In the genomic region with DNA sequence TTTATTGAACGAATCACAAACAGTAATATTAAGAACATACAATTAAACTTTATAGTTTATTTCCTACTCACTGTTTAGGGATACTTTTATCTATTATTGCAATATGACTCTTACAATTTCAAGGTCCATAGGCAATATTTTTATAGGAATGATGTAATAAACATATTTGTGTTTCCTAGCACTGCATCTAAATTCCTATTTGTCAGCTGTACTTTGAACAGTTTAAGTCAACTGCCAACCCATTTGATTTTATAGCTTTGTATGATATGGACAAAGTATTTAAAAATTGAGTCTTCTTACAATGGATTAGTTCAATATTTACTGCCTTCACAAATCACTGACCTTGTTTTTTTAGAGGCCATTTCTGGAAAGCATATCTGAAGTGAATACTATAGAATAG, we compare ENCODE assay signal across 20 cellular contexts.
DNase-seq lines count a peak whose midpoint lies in the region; ATAC-seq, FAIRE-seq and TF ChIP-seq lines count a peak whose summit lies in the region.
"Had no signal": no experiment of that assay in that cellular context is flagged by ENCODE, and none has a peak within 500 bp of the region (broad histone marks: within the 10 kb centered on the region; RNA-seq: fewer than 3 reads in every experiment).

No MANE protein-coding gene starts in this region.

- H4K20me1 ChIP-seq in smooth muscle cell (ENCODE audit: low read depth): no peaks in the 10 kb centered on the region

- H3K9ac ChIP-seq in smooth muscle cell (ENCODE audit: low read depth): no peak overlapping the region
- H3K9ac ChIP-seq: GM23248 had no signal

- H3K9me3 ChIP-seq in mucosa of descending colon: no peaks in the 10 kb centered on the region
- no peaks in the 10 kb centered on the region for H3K9me3 ChIP-seq in smooth muscle cell (replicated peaks; ENCODE audit: low read depth)
- H3K9me3 ChIP-seq: A549 had no signal

- WGBS in smooth muscle cell (ENCODE audit: low lambda C conversion rate): 89% methylated on average over 1 of the region's 1 CpG

- no peaks in the 10 kb centered on the region for H3F3A ChIP-seq in smooth muscle cell (ENCODE audit: low read depth)

- ATAC-seq in mucosa of descending colon: peak; percentile 69
- no peak for ATAC-seq in HG02588 (IDR thresholded peaks at IDR 0.05; ENCODE audit: unreplicated experiment)
- ATAC-seq: A549 had no signal

- FAIRE-seq in D721Med (lab: Jason Lieb, UNC) (peak; percentile 44), colon (lab: Jason Lieb, UNC) (peak; percentile 51)
- FAIRE-seq: A549, G401.6, GM12892, H1 had no signal

- no peaks in the 10 kb centered on the region for H3K36me3 ChIP-seq in mucosa of descending colon (ENCODE audit: low read depth)
- H3K36me3 ChIP-seq in smooth muscle cell (ENCODE audit: low read depth): no peaks in the 10 kb centered on the region

- intact Hi-C loops in mucosa of descending colon (cut with DNase I, micrococcal nuclease): no loop called here

- no peaks in the 10 kb centered on the region for H3K4me1 ChIP-seq in mucosa of descending colon (ENCODE audit: low read depth)
- no peaks in the 10 kb centered on the region for H3K4me1 ChIP-seq in smooth muscle cell (ENCODE audit: low read depth)
- H3K4me1 ChIP-seq: A549 had no signal

- no peak overlapping the region for H3K27ac ChIP-seq in smooth muscle cell (ENCODE audit: low read depth)
- H3K27ac ChIP-seq: A549, GM23248 had no signal

- DNase-seq in D721Med (ENCODE audit: insufficient read length, low spot score) (no peak), mucosa of descending colon (no peak), HK-2 (ENCODE audit: unreplicated experiment) (no peak), smooth muscle cell (lab: John Stamatoyannopoulos, UW; ENCODE audit: unreplicated experiment) (no peak)
- DNase-seq: 8988T; C1 segment of cervical spinal cord; Calu3; CD4-positive, alpha-beta memory T cell; COR-L47; DMS153; DND-41; GM23248; HCEC 1CT; HFFc6 had no signal

- H3K4me2 ChIP-seq in smooth muscle cell: no peak overlapping the region
- H3K4me2 ChIP-seq: A549 had no signal

- TF ChIP-seq CTCF in D721Med (IDR thresholded peaks at IDR 0.05; ENCODE audit: insufficient read depth, missing control alignments) (no peak), mucosa of descending colon (IDR thresholded peaks at IDR 0.05) (no peak), smooth muscle cell (IDR thresholded peaks at IDR 0.05; ENCODE audit: borderline replicate concordance, insufficient read depth, poor library complexity, severe bottlenecking) (no peak)

- H3K4me3 ChIP-seq in mucosa of descending colon (no peak overlapping the region), smooth muscle cell (no peak overlapping the region)
- H3K4me3 ChIP-seq: A549, GM23248 had no signal

- no peaks in the 10 kb centered on the region for H3K79me2 ChIP-seq in smooth muscle cell (ENCODE audit: low read depth)

- no peaks in the 10 kb centered on the region for H3K27me3 ChIP-seq in smooth muscle cell (ENCODE audit: low read depth)

- no peak overlapping the region for H2AFZ ChIP-seq in smooth muscle cell (ENCODE audit: low read depth)
- H2AFZ ChIP-seq: GM23248 had no signal
